11 cellular contexts compared by ENCODE assay signal in the genomic region with DNA sequence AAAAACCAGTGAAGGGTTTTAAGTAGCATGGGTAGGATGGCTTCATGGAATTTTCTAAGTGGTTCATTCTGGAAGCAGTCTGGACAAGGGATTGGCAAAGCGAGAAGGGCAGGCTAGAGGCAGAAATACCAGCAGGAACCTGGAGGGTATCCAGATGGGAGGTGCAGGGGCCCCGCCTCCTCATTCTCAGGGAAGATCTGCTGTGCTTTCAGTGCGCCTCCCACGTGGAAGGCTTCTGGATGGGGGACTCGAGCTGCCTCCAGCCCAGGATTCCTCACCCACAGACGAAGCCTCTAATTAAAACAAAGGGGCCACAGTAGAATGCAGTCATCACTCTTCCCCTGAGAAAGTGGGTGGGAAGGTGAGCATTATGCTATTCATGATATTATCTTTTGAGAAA.
DNase-seq lines count a peak whose midpoint lies in the region; ATAC-seq, FAIRE-seq and TF ChIP-seq lines count a peak whose summit lies in the region.
"Had no signal": no experiment of that assay in that cellular context is flagged by ENCODE, and none has a peak within 500 bp of the region (broad histone marks: within the 10 kb centered on the region; RNA-seq: fewer than 3 reads in every experiment).

No MANE protein-coding gene starts in this region.

- no peaks in the 10 kb centered on the region for H3K79me2 ChIP-seq in HepG2 (ENCODE audit: insufficient read depth, low read length)

- CTCF ChIA-PET in HepG2 (lab: Yijun Ruan, JAX; ENCODE audit: low intra/inter-chr PET ratio, low total read pairs), result no interaction called here

- TF ChIP-seq CTCF in AG09309 (IDR thresholded peaks at IDR 0.05; ENCODE audit: control insufficient read depth, insufficient read depth, low read depth, low read length, missing control alignments) (no peak), HepG2 (CRISPR knock-in tag; IDR thresholded peaks at IDR 0.05) (no peak)

- H3K9me3 ChIP-seq in MG63, result no peaks in the 10 kb centered on the region
- H3K9me3 ChIP-seq in HepG2 (ENCODE audit: low read length), result no peaks in the 10 kb centered on the region

- no peak for TF ChIP-seq EP300 in HepG2 (IDR thresholded peaks at IDR 0.05; ENCODE audit: low read depth in 2 of 2, low read length in 2 of 2)
- TF ChIP-seq EP300 in HepG2 (CRISPR knock-in tag; IDR thresholded peaks at IDR 0.05; ENCODE audit: borderline replicate concordance), result no peak

- H3K9ac ChIP-seq in HepG2 (ENCODE audit: insufficient read depth, low read depth, low read length), result no peak overlapping the region
- H3K9ac ChIP-seq: BLaER1 treated with 17β-estradiol and CSF1 and Interleukin-3, amounts not matched to agents 10 nM and 100 nM had no signal

- H3K27me3 ChIP-seq in MG63 (no peaks in the 10 kb centered on the region), HepG2 (ENCODE audit: control insufficient read depth in 1 of 2, insufficient read depth in 2 of 2, low read length in 2 of 2) (no peaks in the 10 kb centered on the region)
- H3K27me3 ChIP-seq: BLaER1 treated with 17β-estradiol and CSF1 and Interleukin-3, amounts not matched to agents 10 nM and 100 nM had no signal

- H3K4me2 ChIP-seq in HepG2 (ENCODE audit: low read depth, low read length), result no peak overlapping the region
- H3K4me2 ChIP-seq: BLaER1 treated with 17β-estradiol and CSF1 and Interleukin-3, amounts not matched to agents 10 nM and 100 nM had no signal

- no peak overlapping the region for H3K27ac ChIP-seq in HepG2 (ENCODE audit: extremely low read length, insufficient read depth, low read length)
- H3K27ac ChIP-seq: BLaER1 treated with 17β-estradiol and CSF1 and Interleukin-3, amounts not matched to agents 10 nM and 100 nM had no signal

- in situ Hi-C loops in HepG2 (cut with HindIII; ENCODE audit: extremely low pct_ligation_motif_present, low pct_unique_long_range_greater_than_20kb), result no loop called here

- TF ChIP-seq RAD21 in HepG2 (CRISPR knock-in tag; IDR thresholded peaks at IDR 0.05), result no peak

- H3K36me3 ChIP-seq in MG63, result no peaks in the 10 kb centered on the region
- H3K36me3 ChIP-seq in HepG2 (replicated peaks in 1 of 2; ENCODE audit: control insufficient read depth in 1 of 2, insufficient read depth in 2 of 2, low read length in 2 of 2), result peaks cover 18 to 27% of the 10 kb centered on the region in 2 experiments; a peak in 4 of 5 replicates
- H3K36me3 ChIP-seq: BLaER1 treated with 17β-estradiol and CSF1 and Interleukin-3, amounts not matched to agents 10 nM and 100 nM had no signal

- no peak for TF ChIP-seq POLR2A in HepG2 (IDR thresholded peaks at IDR 0.05; ENCODE audit: insufficient read depth in 1 of 2, low read depth in 2 of 2, low read length in 2 of 2)

- FAIRE-seq in HepG2 (lab: Jason Lieb, UNC), result no peak

- no TSS peak for BruUV-seq in HepG2 (replicated peaks; lab: Mats Ljungman, UMichigan)

- 95% methylated on average over 6 of the region's 6 CpGs for WGBS in HepG2 (ENCODE audit: low lambda C conversion rate)

- H3K4me1 ChIP-seq in HepG2 (ENCODE audit: insufficient read depth, low read length), result no peaks in the 10 kb centered on the region

- ATAC-seq in HepG2, result no peak
- no peak for ATAC-seq in GM19463 (IDR thresholded peaks at IDR 0.05; ENCODE audit: unreplicated experiment)

- H3K4me3 ChIP-seq in AG09309 (ENCODE audit: control insufficient read depth, low read depth, low read length) (no peak overlapping the region), MG63 (no peak overlapping the region), HepG2 (replicated peaks in 1 of 3; ENCODE audit: insufficient read depth in 1 of 3, low read depth in 2 of 3, low read length in 3 of 3) (no peak overlapping the region)
- H3K4me3 ChIP-seq: BLaER1 treated with 17β-estradiol and CSF1 and Interleukin-3, amounts not matched to agents 10 nM and 100 nM had no signal

- POLR2A ChIA-PET in HepG2 (lab: Yijun Ruan, JAX), result interaction anchor here (0.7 kb wide), 1 partner anchor 9 kb away, joined by 4 read pairs; no protein-coding TSS in a partner anchor

- intact Hi-C loops in HepG2 (cut with micrococcal nuclease; ENCODE audit: unreplicated experiment), result no loop called here

- H4K20me1 ChIP-seq in HepG2 (ENCODE audit: insufficient read depth, low read length), result no peaks in the 10 kb centered on the region
- H4K20me1 ChIP-seq: BLaER1 treated with 17β-estradiol and CSF1 and Interleukin-3, amounts not matched to agents 10 nM and 100 nM had no signal

- H2AFZ ChIP-seq in HepG2 (ENCODE audit: low read length), result no peak overlapping the region

- peak; percentile 50 for DNase-seq in AG09309 (ENCODE audit: low read depth)
- DNase-seq in MG63, result peak; percentile 89
- peak; percentile 94 for DNase-seq in cerebellar cortex (ENCODE audit: low spot score)
- DNase-seq in inferior parietal cortex (ENCODE audit: extremely low spot score), result peak; percentile 40
- DNase-seq in HepG2 (ENCODE audit: low spot score), result no peak
- no peak for DNase-seq in pons (ENCODE audit: low spot score)
- no peak for DNase-seq in NCI-H1092 treated with DMSO at 0.1 percent for 48 hours (lab: John Stamatoyannopoulos, UW)
- DNase-seq: NCI-H1417 treated with DMSO at 0.1 percent for 48 hours; stimulated activated CD4-positive, alpha-beta T cell treated with anti-CD3 and anti-CD28 coated beads, Interleukin-4, amount 100 ng/mL, for 1 hour had no signal

TF ChIP-seq in HepG2, 621 proteins besides CTCF, POLR2A, EP300 and RAD21 (continues in another document):
- TF ChIP-seq, protein P1, sequence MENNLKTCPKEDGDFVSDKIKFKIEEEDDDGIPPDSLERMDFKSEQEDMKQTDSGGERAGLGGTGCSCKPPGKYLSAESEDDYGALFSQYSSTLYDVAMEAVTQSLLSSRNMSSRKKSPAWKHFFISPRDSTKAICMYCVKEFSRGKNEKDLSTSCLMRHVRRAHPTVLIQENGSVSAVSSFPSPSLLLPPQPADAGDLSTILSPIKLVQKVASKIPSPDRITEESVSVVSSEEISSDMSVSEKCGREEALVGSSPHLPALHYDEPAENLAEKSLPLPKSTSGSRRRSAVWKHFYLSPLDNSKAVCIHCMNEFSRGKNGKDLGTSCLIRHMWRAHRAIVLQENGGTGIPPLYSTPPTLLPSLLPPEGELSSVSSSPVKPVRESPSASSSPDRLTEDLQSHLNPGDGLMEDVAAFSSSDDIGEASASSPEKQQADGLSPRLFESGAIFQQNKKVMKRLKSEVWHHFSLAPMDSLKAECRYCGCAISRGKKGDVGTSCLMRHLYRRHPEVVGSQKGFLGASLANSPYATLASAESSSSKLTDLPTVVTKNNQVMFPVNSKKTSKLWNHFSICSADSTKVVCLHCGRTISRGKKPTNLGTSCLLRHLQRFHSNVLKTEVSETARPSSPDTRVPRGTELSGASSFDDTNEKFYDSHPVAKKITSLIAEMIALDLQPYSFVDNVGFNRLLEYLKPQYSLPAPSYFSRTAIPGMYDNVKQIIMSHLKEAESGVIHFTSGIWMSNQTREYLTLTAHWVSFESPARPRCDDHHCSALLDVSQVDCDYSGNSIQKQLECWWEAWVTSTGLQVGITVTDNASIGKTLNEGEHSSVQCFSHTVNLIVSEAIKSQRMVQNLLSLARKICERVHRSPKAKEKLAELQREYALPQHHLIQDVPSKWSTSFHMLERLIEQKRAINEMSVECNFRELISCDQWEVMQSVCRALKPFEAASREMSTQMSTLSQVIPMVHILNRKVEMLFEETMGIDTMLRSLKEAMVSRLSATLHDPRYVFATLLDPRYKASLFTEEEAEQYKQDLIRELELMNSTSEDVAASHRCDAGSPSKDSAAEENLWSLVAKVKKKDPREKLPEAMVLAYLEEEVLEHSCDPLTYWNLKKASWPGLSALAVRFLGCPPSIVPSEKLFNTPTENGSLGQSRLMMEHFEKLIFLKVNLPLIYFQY (CRISPR knock-in tag; IDR thresholded peaks at IDR 0.05; ENCODE audit: borderline replicate concordance), result no peak
- no peak for TF ChIP-seq HNRNPUL1 (IDR thresholded peaks at IDR 0.05; ENCODE audit: low read depth, low read length)
- no peak for TF ChIP-seq HDAC6 (IDR thresholded peaks at IDR 0.05; ENCODE audit: low read depth, low read length)
- TF ChIP-seq SSRP1 (CRISPR knock-in tag; IDR thresholded peaks at IDR 0.05), result no peak
- no peak for TF ChIP-seq ZNF83 (CRISPR knock-in tag; IDR thresholded peaks at IDR 0.05; ENCODE audit: borderline replicate concordance)
- TF ChIP-seq EEA1 (CRISPR knock-in tag; IDR thresholded peaks at IDR 0.05; ENCODE audit: borderline replicate concordance), result no peak
- TF ChIP-seq, protein P2, sequence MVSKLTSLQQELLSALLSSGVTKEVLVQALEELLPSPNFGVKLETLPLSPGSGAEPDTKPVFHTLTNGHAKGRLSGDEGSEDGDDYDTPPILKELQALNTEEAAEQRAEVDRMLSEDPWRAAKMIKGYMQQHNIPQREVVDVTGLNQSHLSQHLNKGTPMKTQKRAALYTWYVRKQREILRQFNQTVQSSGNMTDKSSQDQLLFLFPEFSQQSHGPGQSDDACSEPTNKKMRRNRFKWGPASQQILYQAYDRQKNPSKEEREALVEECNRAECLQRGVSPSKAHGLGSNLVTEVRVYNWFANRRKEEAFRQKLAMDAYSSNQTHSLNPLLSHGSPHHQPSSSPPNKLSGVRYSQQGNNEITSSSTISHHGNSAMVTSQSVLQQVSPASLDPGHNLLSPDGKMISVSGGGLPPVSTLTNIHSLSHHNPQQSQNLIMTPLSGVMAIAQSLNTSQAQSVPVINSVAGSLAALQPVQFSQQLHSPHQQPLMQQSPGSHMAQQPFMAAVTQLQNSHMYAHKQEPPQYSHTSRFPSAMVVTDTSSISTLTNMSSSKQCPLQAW (CRISPR knock-in tag; IDR thresholded peaks at IDR 0.05), result no peak
- no peak for TF ChIP-seq AGO1 (IDR thresholded peaks at IDR 0.05; ENCODE audit: low read depth, low read length, poor library complexity, severe bottlenecking)
- no peak for TF ChIP-seq ZNF788 (CRISPR knock-in tag; IDR thresholded peaks at IDR 0.05; ENCODE audit: borderline replicate concordance)
- no peak for TF ChIP-seq PHB2 (IDR thresholded peaks at IDR 0.05; ENCODE audit: partially characterized antibody)

Comparison
In these comparisons a context has a peak if more than half of its experiments do, and no peak if none do; other contexts are left out.
1. DNase-seq: peak in AG09309 (single experiment), MG63 (single experiment), cerebellar cortex (single experiment) and inferior parietal cortex (single experiment); none in HepG2 (single experiment), pons (single experiment) and NCI-H1092 treated with DMSO at 0.1 percent for 48 hours (single experiment).